ENCODE assay signal across 8 cellular contexts in the genomic region with DNA sequence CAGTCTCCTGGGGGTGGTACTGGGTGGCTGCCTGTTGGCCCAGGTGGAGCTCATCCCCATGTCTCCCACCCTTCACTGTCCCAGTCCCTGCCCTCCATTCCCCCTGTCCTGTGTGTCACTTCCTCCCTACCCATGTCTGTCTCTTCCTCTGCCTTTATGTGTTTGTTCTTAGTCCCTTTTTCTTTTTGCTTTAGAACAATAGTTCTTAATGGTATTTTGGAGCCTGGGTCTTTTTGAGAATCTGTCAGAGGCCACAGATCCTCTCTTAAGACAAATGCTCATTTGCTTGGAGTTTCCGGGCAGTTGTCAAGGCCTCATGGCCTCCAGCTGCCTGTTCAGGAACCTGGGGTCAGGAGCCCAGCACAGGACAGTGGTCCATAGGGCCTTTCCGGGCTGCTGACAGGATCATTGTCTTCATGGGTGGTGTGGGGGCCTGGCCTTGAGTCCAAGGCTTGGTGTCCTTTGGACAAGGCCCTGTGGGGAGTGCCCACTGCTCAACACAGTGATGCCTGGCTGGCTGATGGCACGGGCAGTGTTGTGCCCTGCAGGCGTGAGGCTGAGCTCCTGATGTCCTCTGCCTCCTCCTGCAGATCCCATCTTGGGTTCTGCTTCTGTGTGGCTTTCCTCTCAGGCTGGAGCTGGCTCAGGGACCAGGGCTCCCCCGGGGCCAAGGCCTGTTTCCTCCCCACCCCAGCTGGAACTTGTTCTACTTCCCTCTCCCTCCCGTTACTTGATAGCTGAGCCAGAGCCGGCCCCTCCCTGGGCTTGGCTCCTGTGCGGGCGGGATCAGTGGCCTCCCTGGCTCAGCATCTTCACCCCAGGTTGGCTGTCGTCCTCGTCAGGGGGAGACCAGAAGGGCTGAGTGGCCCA. TPM values are rescaled to one million over a fixed set of nuclear protein-coding genes. Genes with fewer than 3 reads are reported as not detected.
DNase-seq lines count a peak whose midpoint lies in the region; ATAC-seq and TF ChIP-seq lines count a peak whose summit lies in the region.

No MANE protein-coding gene starts in this region.

- H3K27ac ChIP-seq in ascending aorta = peak overlapping the region; percentile 77 to 90
- H3K27ac ChIP-seq in thymus (ENCODE audit: low read depth) = peak overlapping the region; percentile 22

- peaks cover 82% of the 10 kb centered on the region for H3K4me1 Mint-ChIP-seq in activated CD4-positive, alpha-beta T cell treated with anti-CD3 and anti-CD28 coated beads for 36 hours

- no peaks in the 10 kb centered on the region for H3K27me3 Mint-ChIP-seq in activated CD4-positive, alpha-beta T cell treated with anti-CD3 and anti-CD28 coated beads for 36 hours

- ATAC-seq in activated CD4-positive, alpha-beta T cell treated with anti-CD3 and anti-CD28 coated beads for 36 hours = no peak
- no peak for ATAC-seq in GM19324 (IDR thresholded peaks at IDR 0.05; ENCODE audit: low FRiP score, unreplicated experiment)

- H3K4me3 ChIP-seq in ascending aorta (peak overlapping the region; percentile 24 to 99), thymus (ENCODE audit: low read length) (no peak overlapping the region), MG63 (no peak overlapping the region)

- POLR2A ChIA-PET in activated CD4-positive, alpha-beta T cell treated with anti-CD3 and anti-CD28 coated beads for 36 hours (lab: Charles Lee) = interaction anchor here (0.6 to 1.0 kb wide), 2 partner anchors 24 to 52 kb away, joined by 3 to 4 read pairs; partner anchors contain the start of gene ACTMAP

- peaks cover 40 to 66% of the 10 kb centered on the region in 2 donors for H3K4me1 ChIP-seq in ascending aorta
- H3K4me1 ChIP-seq in thymus (ENCODE audit: control insufficient read depth, insufficient read depth, low read length) = peaks cover 50% of the 10 kb centered on the region

- peaks cover 40% of the 10 kb centered on the region for H3K36me3 Mint-ChIP-seq in activated CD4-positive, alpha-beta T cell treated with anti-CD3 and anti-CD28 coated beads for 36 hours (ENCODE audit: low read depth)

- peak overlapping the region; percentile 93 for H3K27ac Mint-ChIP-seq in activated CD4-positive, alpha-beta T cell treated with anti-CD3 and anti-CD28 coated beads for 36 hours

- CTCF ChIA-PET in activated CD4-positive, alpha-beta T cell treated with anti-CD3 and anti-CD28 coated beads for 36 hours (lab: Charles Lee) = interaction anchor here (0.6 to 1.1 kb wide), 5 partner anchors 24 to 378 kb away, joined by 3 to 7 read pairs (median 3); partner anchors contain the start of genes ACTMAP, COQ8B, ITPKC and RAB4B

- no peaks in the 10 kb centered on the region for H3K9me3 Mint-ChIP-seq in activated CD4-positive, alpha-beta T cell treated with anti-CD3 and anti-CD28 coated beads for 36 hours (ENCODE audit: low read depth)

- peak overlapping the region; percentile 91 for H3K4me3 Mint-ChIP-seq in activated CD4-positive, alpha-beta T cell treated with anti-CD3 and anti-CD28 coated beads for 36 hours

- intact Hi-C loops in activated CD4-positive, alpha-beta T cell treated with anti-CD3 and anti-CD28 coated beads for 36 hours (cut with DNase I, micrococcal nuclease) = loop anchor here in 1 of 2 experiments (5.0 kb wide), 1 partner anchor 970 kb away; the partner anchor contains the start of gene DYRK1B
- intact Hi-C loops in ascending aorta (cut with DNase I) = no loop called here

- TF ChIP-seq CTCF in ascending aorta (IDR thresholded peaks at IDR 0.05) = no peak

- H3K9me3 ChIP-seq in ascending aorta (no peaks in the 10 kb centered on the region), thymus (ENCODE audit: control insufficient read depth) (no peaks in the 10 kb centered on the region), MG63 (no peaks in the 10 kb centered on the region)

- 70% methylated on average over 11 of the region's 11 CpGs for WGBS in thymus

- DNase-seq in activated CD4-positive, alpha-beta T cell treated with anti-CD3 and anti-CD28 coated beads for 36 hours = peak; percentile 13
- no peak for DNase-seq in activated CD4-positive, alpha-beta T cell treated with anti-CD3 and anti-CD28 coated beads, Interleukin-2, amount 50 U/mL, for 1 hour
- no peak for DNase-seq in ascending aorta (ENCODE audit: low spot score in 2 of 2)
- peak; percentile 37 for DNase-seq in left kidney (ENCODE audit: low read depth, low spot score)
- no peak for DNase-seq in RPMI8226
- no peak for DNase-seq in MG63

- H3K27me3 ChIP-seq in ascending aorta = no peaks in the 10 kb centered on the region
- H3K27me3 ChIP-seq in thymus (ENCODE audit: control insufficient read depth, insufficient read depth) = no peaks in the 10 kb centered on the region
- no peaks in the 10 kb centered on the region for H3K27me3 ChIP-seq in MG63

- H3K36me3 ChIP-seq in ascending aorta (peaks cover 11 to 25% of the 10 kb centered on the region in 2 donors), thymus (ENCODE audit: control insufficient read depth, insufficient read depth) (peaks cover 32% of the 10 kb centered on the region), MG63 (peaks cover 72% of the 10 kb centered on the region)

RNA-seq across cellular contexts. Expression of gene EGLN2, which starts 3.5 kb away (rescaled TPM):
- 10 to 100 TPM; 85.6 to 86.6 TPM for total RNA-seq in activated CD4-positive, alpha-beta T cell treated with anti-CD3 and anti-CD28 coated beads for 36 hours
- 149 TPM for total RNA-seq in ascending aorta
- polyA plus RNA-seq in thymus = 90.3 TPM
- 63.2 and 140 TPM in 2 replicates for total RNA-seq in MG63 (2014; rRNA removed; shearing (Covaris generic); ENCODE audit: low replicate concordance)

RNA-seq across cellular contexts. Expression of gene RAB4B, which starts 24.5 kb away (rescaled TPM):
- 10 to 100 TPM; 26.4 to 33.7 TPM for total RNA-seq in activated CD4-positive, alpha-beta T cell treated with anti-CD3 and anti-CD28 coated beads for 36 hours
- 56.8 TPM for total RNA-seq in ascending aorta
- polyA plus RNA-seq in thymus = 86.7 TPM
- total RNA-seq in MG63 (2014; rRNA removed; shearing (Covaris generic); ENCODE audit: low replicate concordance) = 34.4 and 41.2 TPM in 2 replicates

RNA-seq across cellular contexts. Expression of gene MIA, which starts 27.2 kb away (rescaled TPM):
- total RNA-seq in activated CD4-positive, alpha-beta T cell treated with anti-CD3 and anti-CD28 coated beads for 36 hours = under 1 TPM in 1 of 2 experiments, not detected in 1; 0.57 TPM
- not detected for total RNA-seq in ascending aorta
- 38.7 TPM for polyA plus RNA-seq in thymus
- not detected in 2 replicates for total RNA-seq in MG63 (2014; rRNA removed; shearing (Covaris generic); ENCODE audit: low replicate concordance)

RNA-seq across cellular contexts. Expression of gene CYP2A6, which starts 47.7 kb away (rescaled TPM):
- not detected for total RNA-seq in activated CD4-positive, alpha-beta T cell treated with anti-CD3 and anti-CD28 coated beads for 36 hours
- total RNA-seq in ascending aorta = not detected
- 0.16 TPM for polyA plus RNA-seq in thymus
- total RNA-seq in MG63 (2014; rRNA removed; shearing (Covaris generic); ENCODE audit: low replicate concordance) = not detected in 2 replicates

RNA-seq across cellular contexts. Expression of gene SNRPA, which starts 51.5 kb away (rescaled TPM):
- 100 to 1,000 TPM; 245 to 465 TPM for total RNA-seq in activated CD4-positive, alpha-beta T cell treated with anti-CD3 and anti-CD28 coated beads for 36 hours
- total RNA-seq in ascending aorta = 154 TPM
- 58.4 TPM for polyA plus RNA-seq in thymus
- 66.4 and 68.4 TPM in 2 replicates for total RNA-seq in MG63 (2014; rRNA removed; shearing (Covaris generic); ENCODE audit: low replicate concordance)

Comparison
In these comparisons a context has a peak if more than half of its experiments do, and no peak if none do; other contexts are left out.
1. DNase-seq: peak in activated CD4-positive, alpha-beta T cell treated with anti-CD3 and anti-CD28 coated beads for 36 hours (single experiment) and left kidney (single experiment); none in activated CD4-positive, alpha-beta T cell treated with anti-CD3 and anti-CD28 coated beads, Interleukin-2, amount 50 U/mL, for 1 hour (single experiment), ascending aorta (0 of 2), RPMI8226 (single experiment) and MG63 (single experiment).
2. H3K4me3 ChIP-seq: peak in ascending aorta (2 of 2); none in thymus (single experiment) and MG63 (single experiment).